Comparison of ENCODE assay signal across 7 cellular contexts in genomic region chr3:125862841-125863254, GRCh38.
DNase-seq lines count a peak whose midpoint lies in the region; ATAC-seq, FAIRE-seq and TF ChIP-seq lines count a peak whose summit lies in the region.
"Not testable (repeated sequence)": the region's sequence is repeated elsewhere in the genome, so short reads cannot be mapped to it uniquely, and the experiment has no call there.

No MANE protein-coding gene starts in this region.

- CTCF ChIA-PET in MCF 10A (lab: Yijun Ruan, JAX), result not testable (repeated sequence)

- not testable (repeated sequence) for FAIRE-seq in small intestine (lab: Jason Lieb, UNC)

- peak overlapping the region; percentile 97 for H3K27ac Mint-ChIP-seq in GM23338
- peak overlapping the region; percentile 77 for H3K27ac Mint-ChIP-seq in MCF 10A (ENCODE audit: low read depth, unreplicated experiment)

- TF ChIP-seq CTCF in GM23338 (conservative IDR thresholded peaks at IDR 0.05; ENCODE audit: low read depth in 2 of 2); MCF 10A (IDR thresholded peaks at IDR 0.05; ENCODE audit: unreplicated experiment); epithelial cell of esophagus (IDR thresholded peaks at IDR 0.05; ENCODE audit: insufficient read depth, low read depth, low read length, missing control alignments); liver (IDR thresholded peaks at IDR 0.05; ENCODE audit: low read depth, low read length, missing input control): not testable (repeated sequence)

- peak overlapping the region; percentile 84; the same call in 1 of the 2 replicates for H3K27ac ChIP-seq in GM23338 (ENCODE audit: low read depth)
- H3K27ac ChIP-seq in iPS DF 6.9 (ENCODE audit: low read length); liver (ENCODE audit: low read depth in 1 of 2, low read length in 2 of 2); small intestine (ENCODE audit: low read depth in 1 of 2, low read length in 1 of 2): not testable (repeated sequence)

- not testable (repeated sequence) for H4K20me1 ChIP-seq in GM23338 (replicated peaks; ENCODE audit: insufficient read depth)

- POLR2A ChIA-PET in MCF 10A (lab: Yijun Ruan, JAX), result not testable (repeated sequence)

- DNase-seq in GM23338 (ENCODE audit: low spot score) (peak; percentile 30), LoVo (ENCODE audit: low spot score) (peak; percentile 37), MCF 10A (ENCODE audit: unreplicated experiment) (peak; percentile 62), epithelial cell of esophagus (ENCODE audit: low read depth) (peak; percentile 77), iPS DF 6.9 (ENCODE audit: low read depth, low spot score) (peak; percentile 20), small intestine (peak; percentile 78)

- H2AFZ ChIP-seq in GM23338, result not testable (repeated sequence)

- peaks cover 36% of the 10 kb centered on the region for H3K9me3 Mint-ChIP-seq in GM23338
- not testable (repeated sequence) for H3K9me3 Mint-ChIP-seq in MCF 10A (ENCODE audit: unreplicated experiment)

- peaks cover 11% of the 10 kb centered on the region for H3K27me3 Mint-ChIP-seq in GM23338 (ENCODE audit: insufficient read depth, low read depth, poor library complexity)
- H3K27me3 Mint-ChIP-seq in MCF 10A (ENCODE audit: insufficient read depth, unreplicated experiment), result not testable (repeated sequence)

- not testable (repeated sequence) for ATAC-seq in GM23338

- H3K9me2 ChIP-seq in GM23338 (ENCODE audit: insufficient read depth), result not testable (repeated sequence)

- not testable (repeated sequence) for H3F3A ChIP-seq in GM23338 (replicated peaks; ENCODE audit: low read depth)

- not testable (repeated sequence) for H3K4me3 Mint-ChIP-seq in GM23338; MCF 10A (ENCODE audit: unreplicated experiment)

- not testable (repeated sequence) for H3K9ac ChIP-seq in liver (ENCODE audit: low read depth in 1 of 2, low read length in 2 of 2)

- H3K79me2 ChIP-seq in GM23338 (replicated peaks; ENCODE audit: insufficient read depth), result not testable (repeated sequence)

- H3K4me3 ChIP-seq in GM23338; epithelial cell of esophagus (ENCODE audit: low read length); iPS DF 6.9 (ENCODE audit: low read length); liver (ENCODE audit: low read depth in 1 of 3, low read length in 3 of 3); small intestine (ENCODE audit: low read depth in 1 of 2, low read length in 2 of 2): not testable (repeated sequence)

- 0 out of 2 replicates have a peak overlapping the region, but pooled peaks have one; percentile 9 for H3K4me2 ChIP-seq in GM23338

- intact Hi-C loops in MCF 10A (cut with micrococcal nuclease), result not testable (repeated sequence)

- H3K27me3 ChIP-seq in GM23338 (ENCODE audit: insufficient read depth); iPS DF 6.9 (ENCODE audit: control insufficient read depth, insufficient read depth, low read length); liver (ENCODE audit: control insufficient read depth in 4 of 4, insufficient read depth in 4 of 4, low read length in 3 of 4); small intestine (ENCODE audit: control insufficient read depth in 2 of 2, insufficient read depth in 2 of 2, low read length in 2 of 2): not testable (repeated sequence)

- H3K4me1 ChIP-seq in GM23338 (ENCODE audit: insufficient read depth); iPS DF 6.9 (ENCODE audit: control insufficient read depth, insufficient read depth, low read length); liver (ENCODE audit: control insufficient read depth in 4 of 4, insufficient read depth in 4 of 4, low read length in 3 of 4); small intestine (ENCODE audit: control insufficient read depth in 2 of 2, insufficient read depth in 1 of 2, low read depth in 1 of 2, low read length in 1 of 2): not testable (repeated sequence)

- no CpG with 5 or more reads among the region's 5 CpGs for WGBS in iPS DF 6.9 (ENCODE audit: insufficient coverage, insufficient read length)
- WGBS in liver, result 38% methylated on average over 5 of the region's 5 CpGs
- WGBS in small intestine, 3 donors, result 28 to 46% (median 38%) methylated on average over 5 of the region's 5 CpGs

- peaks cover 44% of the 10 kb centered on the region for H3K36me3 Mint-ChIP-seq in GM23338 (ENCODE audit: low read depth)
- not testable (repeated sequence) for H3K36me3 Mint-ChIP-seq in MCF 10A (ENCODE audit: insufficient read depth, unreplicated experiment)

- TF ChIP-seq RAD21 in liver (IDR thresholded peaks at IDR 0.05), result peak; percentile 28 to 48

- BruUV-seq in MCF 10A (replicated peaks; lab: Mats Ljungman, UMichigan), result not testable (repeated sequence)

- peaks cover 21% of the 10 kb centered on the region for H3K4me1 Mint-ChIP-seq in GM23338
- not testable (repeated sequence) for H3K4me1 Mint-ChIP-seq in MCF 10A (ENCODE audit: insufficient read depth, unreplicated experiment)

- not testable (repeated sequence) for H3K36me3 ChIP-seq in GM23338 (ENCODE audit: insufficient read depth); iPS DF 6.9 (ENCODE audit: control insufficient read depth, insufficient read depth, low read length); liver (ENCODE audit: control insufficient read depth in 4 of 4, insufficient read depth in 3 of 4, low read depth in 1 of 4, low read length in 3 of 4); small intestine (ENCODE audit: control insufficient read depth in 2 of 2, insufficient read depth in 2 of 2, low read length in 2 of 2)

- not testable (repeated sequence) for H3K9me3 ChIP-seq in iPS DF 6.9 (ENCODE audit: control insufficient read depth, insufficient read depth, low read length); liver (ENCODE audit: control insufficient read depth in 4 of 4, low read length in 3 of 4); small intestine (ENCODE audit: control insufficient read depth, low read depth)

TF ChIP-seq in liver, 16 proteins besides CTCF, POLR2A, EP300 and RAD21:
- TF ChIP-seq SP1 (IDR thresholded peaks at IDR 0.05) (peak; percentile 86), RXRA (IDR thresholded peaks at IDR 0.05) (peak; percentile 73 to 76), JUND (IDR thresholded peaks at IDR 0.05) (peak; percentile 83 to 87), YY1 (IDR thresholded peaks at IDR 0.05) (peak; percentile 62), HNF4A (conservative IDR thresholded peaks at IDR 0.05) (peak; percentile 89 to 93), ZBTB33 (IDR thresholded peaks at IDR 0.05) (peak; percentile 40), REST (IDR thresholded peaks at IDR 0.05) (peak; percentile 60), ATF3 (IDR thresholded peaks at IDR 0.05) (peak; percentile 86), HNF4G (IDR thresholded peaks at IDR 0.05) (peak; percentile 85), MAX (IDR thresholded peaks at IDR 0.05) (peak; percentile 36)

Comparison
In these comparisons a context has a peak if more than half of its experiments do, and no peak if none do; other contexts are left out.
1. DNase-seq: peak in every context shown above with its lines; median percentile 78 in small intestine; 77 in epithelial cell of esophagus; 62 in MCF 10A; 37 in LoVo; 30 in GM23338; 20 in iPS DF 6.9.